In the genomic region with DNA sequence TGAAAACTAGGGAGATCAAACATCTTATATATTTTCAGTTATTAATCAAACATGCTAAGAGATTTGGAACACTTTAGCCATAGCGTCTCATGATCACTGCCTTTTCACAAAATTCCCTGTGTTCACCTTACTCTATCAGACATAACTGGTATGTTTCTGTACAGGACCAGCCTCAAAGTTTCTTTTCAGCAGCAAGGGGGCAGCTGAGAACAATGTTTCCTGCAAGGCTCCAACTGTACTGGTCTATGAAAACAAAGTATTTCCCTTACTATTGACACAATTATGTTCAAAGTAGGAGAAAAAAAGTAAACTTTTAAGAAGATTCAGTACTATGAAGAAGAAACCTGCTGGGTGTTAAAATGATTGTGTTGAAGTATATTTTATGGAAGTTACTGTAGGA, we compare ENCODE assay signal across 11 cellular contexts.
A peak's percentile ranks its signal among the peaks of the same experiment; 100 is the strongest.
DNase-seq lines count a peak whose midpoint lies in the region; ATAC-seq and TF ChIP-seq lines count a peak whose summit lies in the region.
"Had no signal": no experiment of that assay in that cellular context is flagged by ENCODE, and none has a peak within 500 bp of the region (broad histone marks: within the 10 kb centered on the region; RNA-seq: fewer than 3 reads in every experiment).

No MANE protein-coding gene starts in this region.

- H3K27ac Mint-ChIP-seq in activated T-cell treated with anti-CD3 and anti-CD28 coated beads, Interleukin-2, amount 50 U/mL, for 24 hours: peak overlapping the region; percentile 26

- no peak for ATAC-seq in foreskin keratinocyte
- ATAC-seq in HG02938 (IDR thresholded peaks at IDR 0.05; ENCODE audit: unreplicated experiment): no peak
- no peak for ATAC-seq in GM19023 (IDR thresholded peaks at IDR 0.05; ENCODE audit: unreplicated experiment)
- no peak for ATAC-seq in HG02973 (IDR thresholded peaks at IDR 0.05; ENCODE audit: unreplicated experiment)

- H3K9me3 Mint-ChIP-seq in activated T-cell treated with anti-CD3 and anti-CD28 coated beads, Interleukin-2, amount 50 U/mL, for 24 hours: no peaks in the 10 kb centered on the region

- H3K4me1 Mint-ChIP-seq in activated T-cell treated with anti-CD3 and anti-CD28 coated beads, Interleukin-2, amount 50 U/mL, for 24 hours (ENCODE audit: low read depth): no peaks in the 10 kb centered on the region

- H3K4me3 ChIP-seq in WI38 (ENCODE audit: low read depth, low read length): no peak overlapping the region
- H3K4me3 ChIP-seq: lung had no signal

- no peaks in the 10 kb centered on the region for H3K27me3 ChIP-seq in foreskin keratinocyte

- no peak overlapping the region for H3K27ac ChIP-seq in foreskin keratinocyte
- H3K27ac ChIP-seq: C4-2B had no signal

- peaks cover 84% of the 10 kb centered on the region for H3K36me3 Mint-ChIP-seq in activated T-cell treated with anti-CD3 and anti-CD28 coated beads, Interleukin-2, amount 50 U/mL, for 24 hours (ENCODE audit: low read depth)

- H3K4me1 ChIP-seq in foreskin keratinocyte: no peaks in the 10 kb centered on the region

- TF ChIP-seq CTCF in WI38 (IDR thresholded peaks at IDR 0.05; ENCODE audit: low read depth, low read length): peak; percentile 16; the same call in 1 of the 2 replicates
- TF ChIP-seq CTCF in foreskin keratinocyte (conservative IDR thresholded peaks at IDR 0.05): peak; percentile 48

- no peak overlapping the region for H3K4me3 Mint-ChIP-seq in activated T-cell treated with anti-CD3 and anti-CD28 coated beads, Interleukin-2, amount 50 U/mL, for 24 hours

- no peaks in the 10 kb centered on the region for H3K27me3 Mint-ChIP-seq in activated T-cell treated with anti-CD3 and anti-CD28 coated beads, Interleukin-2, amount 50 U/mL, for 24 hours

- no peak for DNase-seq in activated T-cell treated with anti-CD3 and anti-CD28 coated beads, Interleukin-2, amount 50 U/mL, for 24 hours
- no peak for DNase-seq in activated T-cell treated with anti-CD3 and anti-CD28 coated beads, Interleukin-2, amount 50 U/mL, for 48 hours
- peak in 1 of 2 donors; percentile 2 for DNase-seq in foreskin keratinocyte
- peak; percentile 38 for DNase-seq in superior temporal gyrus (ENCODE audit: extremely low spot score)
- DNase-seq: stimulated activated CD4-positive, alpha-beta T cell treated with anti-CD3 and anti-CD28 coated beads, Interleukin-2, amount 100 ng/mL, for 24 hours had no signal
